ENCODE assay signal across 20 cellular contexts in the genomic region with DNA sequence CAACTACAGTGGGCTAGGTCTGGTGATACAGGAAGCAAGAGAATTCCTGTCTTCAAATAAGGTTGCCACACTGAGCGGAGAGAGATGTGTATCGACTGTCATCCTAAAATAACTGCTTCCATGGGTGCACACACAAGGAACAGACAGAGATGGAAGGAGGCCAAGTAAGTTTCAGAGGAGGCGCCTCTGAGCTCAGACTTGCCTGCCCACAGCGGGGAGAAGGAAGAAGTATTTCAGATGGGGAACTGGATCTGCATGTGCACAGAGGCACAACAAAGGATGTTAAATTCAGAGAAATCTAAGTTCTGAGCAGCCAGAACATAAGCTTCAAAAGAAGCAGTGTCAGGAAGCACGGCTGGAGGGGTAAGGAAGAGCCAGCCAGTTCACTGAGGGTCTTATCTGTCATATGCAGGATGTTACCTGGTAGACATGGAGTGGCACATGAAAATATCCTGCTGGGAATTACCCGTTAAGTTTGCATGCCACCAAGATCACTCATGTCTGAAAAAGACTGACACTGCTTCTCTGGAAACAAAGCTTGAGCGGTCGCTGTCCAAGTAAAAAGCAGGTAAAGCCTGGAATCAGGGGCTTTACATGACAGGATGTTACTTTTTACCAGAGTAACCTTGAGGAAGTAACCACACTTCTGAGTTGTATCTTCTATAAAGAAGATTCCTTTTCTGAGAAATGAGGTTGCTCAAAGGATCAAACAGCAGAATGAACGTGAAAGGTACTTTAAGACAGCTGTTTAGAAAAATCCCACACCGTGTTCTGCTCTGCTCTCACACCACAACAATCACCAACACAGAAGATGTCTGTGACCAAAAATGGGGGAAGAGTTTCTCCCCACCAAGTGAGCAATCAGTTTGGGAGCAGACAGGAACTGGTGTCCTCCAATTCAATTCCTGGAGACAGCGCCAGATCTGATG.
DNase-seq lines count a peak whose midpoint lies in the region; ATAC-seq and TF ChIP-seq lines count a peak whose summit lies in the region.
"Had no signal": no experiment of that assay in that cellular context is flagged by ENCODE, and none has a peak within 500 bp of the region (broad histone marks: within the 10 kb centered on the region; RNA-seq: fewer than 3 reads in every experiment).

No MANE protein-coding gene starts in this region.

- H3K4me1 Mint-ChIP-seq in activated CD4-positive, alpha-beta memory T cell treated with anti-CD3 and anti-CD28 coated beads, Interleukin-2, amount 10 ng/mL, durations not matched to agents 7 days and 5 days, result peaks cover 43% of the 10 kb centered on the region
- peaks cover 23% of the 10 kb centered on the region for H3K4me1 Mint-ChIP-seq in activated CD4-positive, alpha-beta memory T cell treated with anti-CD3 and anti-CD28 coated beads for 36 hours (ENCODE audit: low read depth)
- H3K4me1 Mint-ChIP-seq in CD8-positive, alpha-beta T cell (ENCODE audit: low read depth), result peaks cover 34% of the 10 kb centered on the region
- H3K4me1 Mint-ChIP-seq in T-cell, result peaks cover 23 to 48% (median 24%) of the 10 kb centered on the region in 3 donors
- H3K4me1 Mint-ChIP-seq: memory B cell, nephron progenitor cell had no signal

- no peak for TF ChIP-seq CTCF in CD8-positive, alpha-beta T cell (IDR thresholded peaks at IDR 0.05)

- H3K27me3 Mint-ChIP-seq in activated CD4-positive, alpha-beta memory T cell treated with anti-CD3 and anti-CD28 coated beads, Interleukin-2, amount 10 ng/mL, durations not matched to agents 7 days and 5 days, result no peaks in the 10 kb centered on the region
- no peaks in the 10 kb centered on the region for H3K27me3 Mint-ChIP-seq in activated CD4-positive, alpha-beta memory T cell treated with anti-CD3 and anti-CD28 coated beads for 36 hours
- H3K27me3 Mint-ChIP-seq in CD8-positive, alpha-beta T cell (ENCODE audit: low read depth), result no peaks in the 10 kb centered on the region
- no peaks in the 10 kb centered on the region for H3K27me3 Mint-ChIP-seq in T-cell
- H3K27me3 Mint-ChIP-seq: memory B cell had no signal

- peaks cover 69% of the 10 kb centered on the region for H3K36me3 Mint-ChIP-seq in activated CD4-positive, alpha-beta memory T cell treated with anti-CD3 and anti-CD28 coated beads, Interleukin-2, amount 10 ng/mL, durations not matched to agents 7 days and 5 days (ENCODE audit: low read depth)
- H3K36me3 Mint-ChIP-seq in activated CD4-positive, alpha-beta memory T cell treated with anti-CD3 and anti-CD28 coated beads for 36 hours, result peaks cover 61% of the 10 kb centered on the region
- peaks cover 67% of the 10 kb centered on the region for H3K36me3 Mint-ChIP-seq in CD8-positive, alpha-beta T cell
- peaks cover 76% of the 10 kb centered on the region for H3K36me3 Mint-ChIP-seq in T-cell

- H3K9me3 ChIP-seq in CD8-positive, alpha-beta T cell (ENCODE audit: low read length), result no peaks in the 10 kb centered on the region
- H3K9me3 ChIP-seq: ascending aorta, psoas muscle, transverse colon had no signal

- no peaks in the 10 kb centered on the region for H3K36me3 ChIP-seq in CD8-positive, alpha-beta T cell (ENCODE audit: insufficient read depth, low read length)
- H3K36me3 ChIP-seq: transverse colon had no signal

- intact Hi-C loops in activated CD4-positive, alpha-beta memory T cell treated with anti-CD3 and anti-CD28 coated beads for 36 hours (cut with micrococcal nuclease), result no loop called here
- intact Hi-C loops in CD8-positive, alpha-beta T cell (cut with DNase I, micrococcal nuclease), result no loop called here

- CTCF ChIA-PET in activated CD4-positive, alpha-beta memory T cell treated with anti-CD3 and anti-CD28 coated beads, Interleukin-2, amount 10 ng/mL, durations not matched to agents 7 days and 5 days (lab: Charles Lee), result interaction anchor here (0.7 kb wide), 1 partner anchor 261 kb away, joined by 4 read pairs; no protein-coding TSS in a partner anchor
- CTCF ChIA-PET in activated CD4-positive, alpha-beta memory T cell treated with anti-CD3 and anti-CD28 coated beads for 36 hours (lab: Charles Lee), result no interaction called here
- CTCF ChIA-PET in CD8-positive, alpha-beta T cell (lab: Charles Lee), result interaction anchor here (0.9 to 1.4 kb wide), 2 partner anchors 9 to 276 kb away, joined by 3 to 4 read pairs; no protein-coding TSS in a partner anchor
- CTCF ChIA-PET in T-cell (lab: Charles Lee), result no interaction called here

- H3K4me3 Mint-ChIP-seq in activated CD4-positive, alpha-beta memory T cell treated with anti-CD3 and anti-CD28 coated beads, Interleukin-2, amount 10 ng/mL, durations not matched to agents 7 days and 5 days, result no peak overlapping the region
- H3K4me3 Mint-ChIP-seq in activated CD4-positive, alpha-beta memory T cell treated with anti-CD3 and anti-CD28 coated beads for 36 hours, result no peak overlapping the region
- peak overlapping the region; percentile 46 for H3K4me3 Mint-ChIP-seq in CD8-positive, alpha-beta T cell
- peak overlapping the region in 1 of 3 donors; percentile 76 for H3K4me3 Mint-ChIP-seq in T-cell
- H3K4me3 Mint-ChIP-seq: memory B cell, nephron progenitor cell had no signal

- peak overlapping the region; percentile 15 for H3K27ac Mint-ChIP-seq in activated CD4-positive, alpha-beta memory T cell treated with anti-CD3 and anti-CD28 coated beads, Interleukin-2, amount 10 ng/mL, durations not matched to agents 7 days and 5 days
- H3K27ac Mint-ChIP-seq in activated CD4-positive, alpha-beta memory T cell treated with anti-CD3 and anti-CD28 coated beads for 36 hours, result no peak overlapping the region
- H3K27ac Mint-ChIP-seq in CD8-positive, alpha-beta T cell, result peak overlapping the region; percentile 56
- H3K27ac Mint-ChIP-seq in T-cell, result peak overlapping the region; percentile 3 to 63
- H3K27ac Mint-ChIP-seq: memory B cell, nephron progenitor cell had no signal

- POLR2A ChIA-PET in activated CD4-positive, alpha-beta memory T cell treated with anti-CD3 and anti-CD28 coated beads, Interleukin-2, amount 10 ng/mL, durations not matched to agents 7 days and 5 days (lab: Charles Lee), result interaction anchor here (1.0 to 2.1 kb wide), 3 partner anchors 9 to 12 kb away, joined by 3 to 7 read pairs (median 4); no protein-coding TSS in a partner anchor
- POLR2A ChIA-PET in activated CD4-positive, alpha-beta memory T cell treated with anti-CD3 and anti-CD28 coated beads for 36 hours (lab: Charles Lee), result no interaction called here
- POLR2A ChIA-PET in CD8-positive, alpha-beta T cell (lab: Charles Lee), result interaction anchor here (1.0 kb wide), 1 partner anchor 31 kb away, joined by 4 read pairs; no protein-coding TSS in a partner anchor
- POLR2A ChIA-PET in T-cell (lab: Charles Lee), result no interaction called here

- H3K27ac ChIP-seq in CD8-positive, alpha-beta T cell (ENCODE audit: low read depth, low read length), result no peak overlapping the region
- H3K27ac ChIP-seq: ascending aorta, GM23248, psoas muscle, transverse colon had no signal

- H3K9me3 Mint-ChIP-seq in activated CD4-positive, alpha-beta memory T cell treated with anti-CD3 and anti-CD28 coated beads, Interleukin-2, amount 10 ng/mL, durations not matched to agents 7 days and 5 days, result peaks cover 14% of the 10 kb centered on the region
- H3K9me3 Mint-ChIP-seq in activated CD4-positive, alpha-beta memory T cell treated with anti-CD3 and anti-CD28 coated beads for 36 hours, result peaks cover 7% of the 10 kb centered on the region
- H3K9me3 Mint-ChIP-seq in CD8-positive, alpha-beta T cell, result no peaks in the 10 kb centered on the region
- H3K9me3 Mint-ChIP-seq in T-cell, result no peaks in the 10 kb centered on the region
- H3K9me3 Mint-ChIP-seq: memory B cell had no signal

- DNase-seq in activated CD4-positive, alpha-beta memory T cell treated with anti-CD3 and anti-CD28 coated beads, Interleukin-2, amount 10 ng/mL, durations not matched to agents 7 days and 5 days, result no peak
- DNase-seq in activated CD4-positive, alpha-beta memory T cell treated with anti-CD3 and anti-CD28 coated beads for 36 hours, result no peak
- no peak for DNase-seq in CD8-positive, alpha-beta T cell
- no peak for DNase-seq in T-cell
- peak; percentile 4 for DNase-seq in kidney tubule cell (ENCODE audit: low spot score)
- no peak for DNase-seq in kidney glomerular epithelial cell (lab: John Stamatoyannopoulos, UW)
- no peak for DNase-seq in D341Med (ENCODE audit: low spot score)
- no peak for DNase-seq in dermis blood vessel endothelial cell
- DNase-seq: DMS79; NCI-H1436; NCI-H774; nephron progenitor cell; psoas muscle; stimulated activated CD8-positive, alpha-beta memory T cell treated with anti-CD3 and anti-CD28 coated beads, Interleukin-4, amount 100 ng/mL, for 48 hours; transverse colon had no signal

- peaks cover 21% of the 10 kb centered on the region for H3K4me1 ChIP-seq in CD8-positive, alpha-beta T cell (ENCODE audit: insufficient read depth, low read length)
- H3K4me1 ChIP-seq: ascending aorta, psoas muscle, transverse colon had no signal

- H3K27me3 ChIP-seq in CD8-positive, alpha-beta T cell (ENCODE audit: insufficient read depth, low read length), result no peaks in the 10 kb centered on the region
- H3K27me3 ChIP-seq: ascending aorta, transverse colon had no signal

- no peak overlapping the region for H3K4me3 ChIP-seq in CD8-positive, alpha-beta T cell (ENCODE audit: low read depth, low read length)
- H3K4me3 ChIP-seq: ascending aorta, GM23248, psoas muscle, smooth muscle cell, transverse colon had no signal

- ATAC-seq in CD8-positive, alpha-beta T cell, result no peak
- peak in 1 of 4 experiments; percentile 90 for ATAC-seq in T-cell (replicated peaks in 1 of 4)
- ATAC-seq: Panc1 had no signal

Comparison
In these comparisons a context has a peak if more than half of its experiments do, and no peak if none do; other contexts are left out.
1. CTCF ChIA-PET loops: an anchor here in activated CD4-positive, alpha-beta memory T cell treated with anti-CD3 and anti-CD28 coated beads, Interleukin-2, amount 10 ng/mL, durations not matched to agents 7 days and 5 days (0.7 kb wide) and CD8-positive, alpha-beta T cell (0.9 to 1.4 kb wide); none called in activated CD4-positive, alpha-beta memory T cell treated with anti-CD3 and anti-CD28 coated beads for 36 hours and T-cell.
2. POLR2A ChIA-PET loops: an anchor here in activated CD4-positive, alpha-beta memory T cell treated with anti-CD3 and anti-CD28 coated beads, Interleukin-2, amount 10 ng/mL, durations not matched to agents 7 days and 5 days (1.0 to 2.1 kb wide) and CD8-positive, alpha-beta T cell (1.0 kb wide); none called in activated CD4-positive, alpha-beta memory T cell treated with anti-CD3 and anti-CD28 coated beads for 36 hours and T-cell.